Comparison of ENCODE assay signal across 1 cellular context in the genomic region with DNA sequence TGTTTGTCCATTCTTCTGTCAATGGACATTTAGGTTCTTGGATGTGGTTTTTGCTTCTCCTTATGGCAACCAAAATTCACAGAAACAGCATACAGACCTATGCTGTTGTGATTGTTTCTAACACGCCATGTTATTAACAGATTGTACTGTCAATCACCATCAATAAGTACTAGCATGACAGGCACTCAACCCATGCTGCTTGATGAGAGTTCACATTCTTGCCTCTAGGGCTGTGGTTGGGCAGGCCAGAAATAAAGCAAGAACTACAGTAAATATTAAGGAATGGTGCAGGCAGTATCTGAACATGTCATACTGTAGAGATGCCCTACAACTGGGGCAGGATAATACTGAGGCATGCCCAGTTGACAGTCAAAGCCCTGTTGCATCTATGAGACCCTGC.
TF ChIP-seq lines count a peak whose summit lies in the region.

No MANE protein-coding gene starts in this region.

TF ChIP-seq in GM23338, 12 proteins besides CTCF, POLR2A, EP300 and RAD21 (continued from another document):
- TF ChIP-seq ETS1 (IDR thresholded peaks at IDR 0.05) (no peak), ZNF114 (CRISPR knock-in tag; IDR thresholded peaks at IDR 0.05) (no peak), CREB1 (CRISPR knock-in tag; IDR thresholded peaks at IDR 0.05; ENCODE audit: low read depth) (no peak), EZH2 (IDR thresholded peaks at IDR 0.05; ENCODE audit: low read depth, unreplicated experiment) (no peak), POLR2AphosphoS5 (IDR thresholded peaks at IDR 0.05; ENCODE audit: low read depth) (no peak), EZH2phosphoT487 (IDR thresholded peaks at IDR 0.05; ENCODE audit: unreplicated experiment) (no peak), ZNF331 (CRISPR knock-in tag; IDR thresholded peaks at IDR 0.05; ENCODE audit: low read depth) (no peak)
- TF ChIP-seq, protein P1, sequence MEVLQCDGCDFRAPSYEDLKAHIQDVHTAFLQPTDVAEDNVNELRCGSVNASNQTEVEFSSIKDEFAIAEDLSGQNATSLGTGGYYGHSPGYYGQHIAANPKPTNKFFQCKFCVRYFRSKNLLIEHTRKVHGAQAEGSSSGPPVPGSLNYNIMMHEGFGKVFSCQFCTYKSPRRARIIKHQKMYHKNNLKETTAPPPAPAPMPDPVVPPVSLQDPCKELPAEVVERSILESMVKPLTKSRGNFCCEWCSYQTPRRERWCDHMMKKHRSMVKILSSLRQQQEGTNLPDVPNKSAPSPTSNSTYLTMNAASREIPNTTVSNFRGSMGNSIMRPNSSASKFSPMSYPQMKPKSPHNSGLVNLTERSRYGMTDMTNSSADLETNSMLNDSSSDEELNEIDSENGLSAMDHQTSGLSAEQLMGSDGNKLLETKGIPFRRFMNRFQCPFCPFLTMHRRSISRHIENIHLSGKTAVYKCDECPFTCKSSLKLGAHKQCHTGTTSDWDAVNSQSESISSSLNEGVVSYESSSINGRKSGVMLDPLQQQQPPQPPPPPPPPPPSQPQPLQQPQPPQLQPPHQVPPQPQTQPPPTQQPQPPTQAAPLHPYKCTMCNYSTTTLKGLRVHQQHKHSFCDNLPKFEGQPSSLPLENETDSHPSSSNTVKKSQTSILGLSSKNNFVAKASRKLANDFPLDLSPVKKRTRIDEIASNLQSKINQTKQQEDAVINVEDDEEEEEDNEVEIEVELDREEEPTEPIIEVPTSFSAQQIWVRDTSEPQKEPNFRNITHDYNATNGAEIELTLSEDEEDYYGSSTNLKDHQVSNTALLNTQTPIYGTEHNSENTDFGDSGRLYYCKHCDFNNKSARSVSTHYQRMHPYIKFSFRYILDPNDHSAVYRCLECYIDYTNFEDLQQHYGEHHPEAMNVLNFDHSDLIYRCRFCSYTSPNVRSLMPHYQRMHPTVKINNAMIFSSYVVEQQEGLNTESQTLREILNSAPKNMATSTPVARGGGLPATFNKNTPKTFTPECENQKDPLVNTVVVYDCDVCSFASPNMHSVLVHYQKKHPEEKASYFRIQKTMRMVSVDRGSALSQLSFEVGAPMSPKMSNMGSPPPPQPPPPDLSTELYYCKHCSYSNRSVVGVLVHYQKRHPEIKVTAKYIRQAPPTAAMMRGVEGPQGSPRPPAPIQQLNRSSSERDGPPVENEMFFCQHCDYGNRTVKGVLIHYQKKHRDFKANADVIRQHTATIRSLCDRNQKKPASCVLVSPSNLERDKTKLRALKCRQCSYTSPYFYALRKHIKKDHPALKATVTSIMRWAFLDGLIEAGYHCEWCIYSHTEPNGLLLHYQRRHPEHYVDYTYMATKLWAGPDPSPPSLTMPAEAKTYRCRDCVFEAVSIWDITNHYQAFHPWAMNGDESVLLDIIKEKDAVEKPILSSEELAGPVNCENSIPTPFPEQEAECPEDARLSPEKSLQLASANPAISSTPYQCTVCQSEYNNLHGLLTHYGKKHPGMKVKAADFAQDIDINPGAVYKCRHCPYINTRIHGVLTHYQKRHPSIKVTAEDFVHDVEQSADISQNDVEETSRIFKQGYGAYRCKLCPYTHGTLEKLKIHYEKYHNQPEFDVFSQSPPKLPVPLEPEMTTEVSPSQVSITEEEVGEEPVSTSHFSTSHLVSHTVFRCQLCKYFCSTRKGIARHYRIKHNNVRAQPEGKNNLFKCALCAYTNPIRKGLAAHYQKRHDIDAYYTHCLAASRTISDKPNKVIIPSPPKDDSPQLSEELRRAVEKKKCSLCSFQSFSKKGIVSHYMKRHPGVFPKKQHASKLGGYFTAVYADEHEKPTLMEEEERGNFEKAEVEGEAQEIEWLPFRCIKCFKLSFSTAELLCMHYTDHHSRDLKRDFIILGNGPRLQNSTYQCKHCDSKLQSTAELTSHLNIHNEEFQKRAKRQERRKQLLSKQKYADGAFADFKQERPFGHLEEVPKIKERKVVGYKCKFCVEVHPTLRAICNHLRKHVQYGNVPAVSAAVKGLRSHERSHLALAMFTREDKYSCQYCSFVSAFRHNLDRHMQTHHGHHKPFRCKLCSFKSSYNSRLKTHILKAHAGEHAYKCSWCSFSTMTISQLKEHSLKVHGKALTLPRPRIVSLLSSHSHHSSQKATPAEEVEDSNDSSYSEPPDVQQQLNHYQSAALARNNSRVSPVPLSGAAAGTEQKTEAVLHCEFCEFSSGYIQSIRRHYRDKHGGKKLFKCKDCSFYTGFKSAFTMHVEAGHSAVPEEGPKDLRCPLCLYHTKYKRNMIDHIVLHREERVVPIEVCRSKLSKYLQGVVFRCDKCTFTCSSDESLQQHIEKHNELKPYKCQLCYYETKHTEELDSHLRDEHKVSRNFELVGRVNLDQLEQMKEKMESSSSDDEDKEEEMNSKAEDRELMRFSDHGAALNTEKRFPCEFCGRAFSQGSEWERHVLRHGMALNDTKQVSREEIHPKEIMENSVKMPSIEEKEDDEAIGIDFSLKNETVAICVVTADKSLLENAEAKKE (CRISPR knock-in tag; IDR thresholded peaks at IDR 0.05): no peak
